9 cellular contexts compared by ENCODE assay signal in the genomic region with DNA sequence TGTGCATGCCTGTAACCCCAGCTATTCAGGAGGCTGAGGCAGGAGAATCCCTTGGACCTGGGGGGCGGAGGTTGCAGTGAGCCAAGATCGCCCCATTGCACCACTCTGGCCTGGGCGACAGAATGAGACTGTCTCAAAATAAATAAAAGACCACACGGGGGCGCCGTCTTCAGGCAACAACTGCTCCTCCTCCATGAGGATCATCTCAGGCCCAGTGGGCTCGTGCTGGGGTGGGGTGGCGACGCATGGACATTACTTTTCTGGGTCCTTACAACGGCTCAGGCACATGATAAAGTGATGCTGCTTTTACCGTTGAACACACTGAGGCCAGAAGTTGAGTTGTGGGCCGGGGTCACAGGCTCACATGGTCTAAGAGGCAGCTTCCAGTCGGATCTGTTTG. TPM values are rescaled to one million over a fixed set of nuclear protein-coding genes. Genes with fewer than 3 reads are reported as not detected.
DNase-seq lines count a peak whose midpoint lies in the region; ATAC-seq, FAIRE-seq and TF ChIP-seq lines count a peak whose summit lies in the region.
"Had no signal": no experiment of that assay in that cellular context is flagged by ENCODE, and none has a peak within 500 bp of the region (broad histone marks: within the 10 kb centered on the region; RNA-seq: fewer than 3 reads in every experiment).

No MANE protein-coding gene starts in this region.

- H3K27ac ChIP-seq in adrenal gland, result no peak overlapping the region
- no peak overlapping the region for H3K27ac ChIP-seq in HepG2 (ENCODE audit: extremely low read length, insufficient read depth, low read length)

- TF ChIP-seq CTCF in adrenal gland (IDR thresholded peaks at IDR 0.05) (peak; percentile 15 to 49 (median 35)), HepG2 (CRISPR knock-in tag; IDR thresholded peaks at IDR 0.05) (peak; percentile 76)

- no TSS peak for BruUV-seq in HepG2 (replicated peaks; lab: Mats Ljungman, UMichigan)

- POLR2A ChIA-PET in HepG2 (lab: Yijun Ruan, JAX), result no interaction called here

- H2AFZ ChIP-seq in HepG2 (ENCODE audit: low read length), result no peak overlapping the region

- peak; percentile 39 for ATAC-seq in HepG2
- no peak for ATAC-seq in GM21360 (IDR thresholded peaks at IDR 0.05; ENCODE audit: unreplicated experiment)
- no peak for ATAC-seq in GM21423 (IDR thresholded peaks at IDR 0.05; ENCODE audit: unreplicated experiment)

- TF ChIP-seq POLR2A in adrenal gland (IDR thresholded peaks at IDR 0.05) (no peak), HepG2 (IDR thresholded peaks at IDR 0.05; ENCODE audit: insufficient read depth in 1 of 2, low read depth in 2 of 2, low read length in 2 of 2) (no peak)

- in situ Hi-C loops in G401 (cut with HindIII; ENCODE audit: low sequenced_read_pairs), result no loop called here
- in situ Hi-C loops in HepG2 (cut with HindIII; ENCODE audit: extremely low pct_ligation_motif_present, low pct_unique_long_range_greater_than_20kb), result no loop called here

- CTCF ChIA-PET in HepG2 (lab: Yijun Ruan, JAX; ENCODE audit: low intra/inter-chr PET ratio, low total read pairs), result no interaction called here

- H4K20me1 ChIP-seq in HepG2 (ENCODE audit: insufficient read depth, low read length), result no peaks in the 10 kb centered on the region

- H3K9ac ChIP-seq in HepG2 (ENCODE audit: insufficient read depth, low read depth, low read length), result no peak overlapping the region

- H3K79me2 ChIP-seq in HepG2 (ENCODE audit: insufficient read depth, low read length), result no peaks in the 10 kb centered on the region

- no peaks in the 10 kb centered on the region for H3K9me3 ChIP-seq in adrenal gland (replicated peaks in 1 of 3)
- no peaks in the 10 kb centered on the region for H3K9me3 ChIP-seq in HepG2 (ENCODE audit: low read length)

- WGBS in adrenal gland, 4 donors, result 47 to 60% (median 54%) methylated on average over 12 to 13 of the region's 13 CpGs
- WGBS in HepG2 (ENCODE audit: low lambda C conversion rate), result 27% methylated on average over 13 of the region's 13 CpGs

- H3K4me2 ChIP-seq in HepG2 (ENCODE audit: low read depth, low read length), result peak overlapping the region; percentile 37

- H3K4me1 ChIP-seq in adrenal gland (replicated peaks in 1 of 2), result peaks cover 0 to 10% of the 10 kb centered on the region in 2 donors
- H3K4me1 ChIP-seq in HepG2 (ENCODE audit: insufficient read depth, low read length), result peaks cover 38% of the 10 kb centered on the region

- H3K4me3 ChIP-seq in adrenal gland, result no peak overlapping the region
- peak overlapping the region in 1 of 3 experiments; percentile 19; a peak in 1 of 6 replicates for H3K4me3 ChIP-seq in HepG2 (replicated peaks in 1 of 3; ENCODE audit: insufficient read depth in 1 of 3, low read depth in 2 of 3, low read length in 3 of 3)

- intact Hi-C loops in adrenal gland (cut with DNase I), result no loop called here
- intact Hi-C loops in HepG2 (cut with micrococcal nuclease; ENCODE audit: unreplicated experiment), result no loop called here

- H3K36me3 ChIP-seq in adrenal gland (replicated peaks in 1 of 2), result no peaks in the 10 kb centered on the region
- no peaks in the 10 kb centered on the region for H3K36me3 ChIP-seq in HepG2 (replicated peaks in 1 of 2; ENCODE audit: control insufficient read depth in 1 of 2, insufficient read depth in 2 of 2, low read length in 2 of 2)

- TF ChIP-seq EP300 in HepG2 (IDR thresholded peaks at IDR 0.05; ENCODE audit: low read depth in 2 of 2, low read length in 2 of 2) (no peak), HepG2 (CRISPR knock-in tag; IDR thresholded peaks at IDR 0.05; ENCODE audit: borderline replicate concordance) (no peak)

- H3K27me3 ChIP-seq in adrenal gland, result no peaks in the 10 kb centered on the region
- peaks cover 6 to 59% of the 10 kb centered on the region in 2 experiments for H3K27me3 ChIP-seq in HepG2 (ENCODE audit: control insufficient read depth in 1 of 2, insufficient read depth in 2 of 2, low read length in 2 of 2)

- FAIRE-seq in HepG2 (lab: Jason Lieb, UNC), result peak; percentile 78
- FAIRE-seq: colon had no signal

- DNase-seq in A172 (ENCODE audit: low spot score), result peak; percentile 38
- DNase-seq in G401 (ENCODE audit: low spot score), result peak; percentile 40
- peak; percentile 67 for DNase-seq in NCI-H82 (lab: John Stamatoyannopoulos, UW)
- peak in 5 of 7 donors; percentile 50 to 78 (median 62) for DNase-seq in adrenal gland
- peak; percentile 53 for DNase-seq in HepG2 (ENCODE audit: low spot score)
- DNase-seq in hippocampal formation (lab: John Stamatoyannopoulos, UW), result no peak

- no peak for TF ChIP-seq RAD21 in HepG2 (CRISPR knock-in tag; IDR thresholded peaks at IDR 0.05)

TF ChIP-seq in HepG2, 621 proteins besides CTCF, POLR2A, EP300 and RAD21 (continues in another document):
- TF ChIP-seq, protein P1, sequence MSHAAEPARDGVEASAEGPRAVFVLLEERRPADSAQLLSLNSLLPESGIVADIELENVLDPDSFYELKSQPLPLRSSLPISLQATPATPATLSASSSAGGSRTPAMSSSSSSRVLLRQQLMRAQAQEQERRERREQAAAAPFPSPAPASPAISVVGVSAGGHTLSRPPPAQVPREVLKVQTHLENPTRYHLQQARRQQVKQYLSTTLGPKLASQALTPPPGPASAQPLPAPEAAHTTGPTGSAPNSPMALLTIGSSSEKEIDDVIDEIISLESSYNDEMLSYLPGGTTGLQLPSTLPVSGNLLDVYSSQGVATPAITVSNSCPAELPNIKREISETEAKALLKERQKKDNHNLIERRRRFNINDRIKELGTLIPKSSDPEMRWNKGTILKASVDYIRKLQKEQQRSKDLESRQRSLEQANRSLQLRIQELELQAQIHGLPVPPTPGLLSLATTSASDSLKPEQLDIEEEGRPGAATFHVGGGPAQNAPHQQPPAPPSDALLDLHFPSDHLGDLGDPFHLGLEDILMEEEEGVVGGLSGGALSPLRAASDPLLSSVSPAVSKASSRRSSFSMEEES (CRISPR knock-in tag; IDR thresholded peaks at IDR 0.05), result 0 out of 2 replicates have a peak, but pooled peaks have one; percentile 18
- TF ChIP-seq NFKB2 (CRISPR knock-in tag; IDR thresholded peaks at IDR 0.05; ENCODE audit: borderline replicate concordance), result peak; percentile 28; the same call in 1 of the 2 replicates

RNA-seq across cellular contexts. Expression of a gene that starts 56.2 kb away (rescaled TPM):
- 40.2 and 44.6 TPM in 2 replicates for total RNA-seq in A172 (2014; rRNA removed; shearing (Covaris generic))
- total RNA-seq in G401 (2014; rRNA removed; shearing (Covaris generic)), result 75.9 and 85.9 TPM in 2 replicates
- total RNA-seq in adrenal gland (10 to 100 TPM; 30.0 to 52.1 (median 39.9) TPM), HepG2 (2016; rRNA removed; fragmentation: Illumina TruSeq; extraction: Trizol) (46.7 and 55.0 TPM in 2 replicates)
- polyA plus RNA-seq in adrenal gland (100 to 1,000 TPM in 2 of 3 donors, 10 to 100 TPM in 1; 45.3 to 141 (median 111) TPM), HepG2 (2011; rRNA removed) (47.5 and 53.5 TPM in 2 replicates)
- total RNA-seq in HepG2 (2016; cell fraction: cytosol; rRNA removed; fragmentation: Illumina TruSeq; extraction: Trizol; ENCODE audit: low read depth), result 9.5 and 12.3 TPM in 2 replicates
- total RNA-seq in HepG2 (2016; cell fraction: insoluble cytoplasmic fraction; rRNA removed; fragmentation: Illumina TruSeq; extraction: Trizol), result 45.8 and 52.4 TPM in 2 replicates
- total RNA-seq in HepG2 (2016; cell fraction: membrane; rRNA removed; fragmentation: Illumina TruSeq; extraction: Trizol), result 18.9 and 20.2 TPM in 2 replicates
- total RNA-seq in HepG2 (2016; cell fraction: nucleus; rRNA removed; fragmentation: Illumina TruSeq; extraction: Trizol), result 51.3 and 66.0 TPM in 2 replicates
- 35.5 and 39.1 TPM in 2 replicates for polyA plus RNA-seq in HepG2 (2011; cell fraction: cytosol; rRNA removed)
- polyA plus RNA-seq in HepG2 (2011; cell fraction: nucleus; rRNA removed), result 268 and 334 TPM in 2 replicates
- polyA plus RNA-seq in HepG2 (2012), result 28.1 and 39.6 TPM in 2 replicates
- 4.3 and 4.6 TPM in 2 replicates for polyA plus RNA-seq in HepG2 (2016; cell fraction: cytosol; fragmentation: Illumina TruSeq; extraction: Trizol; ENCODE audit: low read depth)
- polyA plus RNA-seq in HepG2 (2016; cell fraction: insoluble cytoplasmic fraction; fragmentation: Illumina TruSeq; extraction: Trizol; ENCODE audit: low read depth), result 36.4 and 39.2 TPM in 2 replicates
- 6.8 and 7.1 TPM in 2 replicates for polyA plus RNA-seq in HepG2 (2016; cell fraction: membrane; fragmentation: Illumina TruSeq; extraction: Trizol; ENCODE audit: low read depth)
- polyA plus RNA-seq in HepG2 (2016; cell fraction: nucleus; fragmentation: Illumina TruSeq; extraction: Trizol; ENCODE audit: insufficient read depth, low read depth), result 109 and 112 TPM in 2 replicates
- 105 and 173 TPM in 2 replicates for polyA minus RNA-seq in HepG2 (2011; rRNA and poly(A)+ RNA removed; ENCODE audit: low replicate concordance)
- 15.1 and 21.0 TPM in 2 replicates for polyA minus RNA-seq in HepG2 (2011; cell fraction: cytosol; rRNA and poly(A)+ RNA removed)
- 89.8 and 99.8 TPM in 2 replicates for polyA minus RNA-seq in HepG2 (2011; cell fraction: nucleus; rRNA and poly(A)+ RNA removed)

RNA-seq across cellular contexts. Expression of a gene that starts 56.3 kb away (rescaled TPM):
- total RNA-seq in A172 (2014; rRNA removed; shearing (Covaris generic)), result 19.0 and 23.9 TPM in 2 replicates
- total RNA-seq in G401 (2014; rRNA removed; shearing (Covaris generic)), result 16.7 and 23.7 TPM in 2 replicates
- total RNA-seq in adrenal gland, result 10 to 100 TPM in 7 of 8 donors, 1 to 10 TPM in 1; 9.4 to 17.8 (median 13.8) TPM
- polyA plus RNA-seq in adrenal gland, result 10 to 100 TPM in 1 of 3 donors, 1 to 10 TPM in 2; 5.7 to 14.6 (median 8.4) TPM
- 21.5 and 21.6 TPM in 2 replicates for total RNA-seq in HepG2 (2016; rRNA removed; fragmentation: Illumina TruSeq; extraction: Trizol)
- total RNA-seq in HepG2 (2016; cell fraction: cytosol; rRNA removed; fragmentation: Illumina TruSeq; extraction: Trizol; ENCODE audit: low read depth), result 4.2 and 5.7 TPM in 2 replicates
- 19.7 and 21.7 TPM in 2 replicates for total RNA-seq in HepG2 (2016; cell fraction: insoluble cytoplasmic fraction; rRNA removed; fragmentation: Illumina TruSeq; extraction: Trizol)
- total RNA-seq in HepG2 (2016; cell fraction: membrane; rRNA removed; fragmentation: Illumina TruSeq; extraction: Trizol), result 8.6 and 9.1 TPM in 2 replicates
- 28.4 and 34.8 TPM in 2 replicates for total RNA-seq in HepG2 (2016; cell fraction: nucleus; rRNA removed; fragmentation: Illumina TruSeq; extraction: Trizol)
- polyA plus RNA-seq in HepG2 (2011; rRNA removed), result 11.2 and 12.5 TPM in 2 replicates
- 6.1 and 9.0 TPM in 2 replicates for polyA plus RNA-seq in HepG2 (2011; cell fraction: cytosol; rRNA removed)
- 22.2 and 25.4 TPM in 2 replicates for polyA plus RNA-seq in HepG2 (2011; cell fraction: nucleus; rRNA removed)
- 12.1 and 13.5 TPM in 2 replicates for polyA plus RNA-seq in HepG2 (2012)
- 2.2 and 2.4 TPM in 2 replicates for polyA plus RNA-seq in HepG2 (2016; cell fraction: cytosol; fragmentation: Illumina TruSeq; extraction: Trizol; ENCODE audit: low read depth)
- polyA plus RNA-seq in HepG2 (2016; cell fraction: insoluble cytoplasmic fraction; fragmentation: Illumina TruSeq; extraction: Trizol; ENCODE audit: low read depth), result 19.5 and 20.3 TPM in 2 replicates
- polyA plus RNA-seq in HepG2 (2016; cell fraction: membrane; fragmentation: Illumina TruSeq; extraction: Trizol; ENCODE audit: low read depth), result 4.3 and 4.5 TPM in 2 replicates
- 37.7 and 42.1 TPM in 2 replicates for polyA plus RNA-seq in HepG2 (2016; cell fraction: nucleus; fragmentation: Illumina TruSeq; extraction: Trizol; ENCODE audit: insufficient read depth, low read depth)
- polyA minus RNA-seq in HepG2 (2011; rRNA and poly(A)+ RNA removed; ENCODE audit: low replicate concordance), result 8.8 and 15.1 TPM in 2 replicates
- 4.7 and 4.9 TPM in 2 replicates for polyA minus RNA-seq in HepG2 (2011; cell fraction: cytosol; rRNA and poly(A)+ RNA removed)
- 26.7 and 28.5 TPM in 2 replicates for polyA minus RNA-seq in HepG2 (2011; cell fraction: nucleus; rRNA and poly(A)+ RNA removed)

Comparison
In these comparisons a context has a peak if more than half of its experiments do, and no peak if none do; other contexts are left out.
1. DNase-seq: peak in A172 (single experiment), G401 (single experiment), NCI-H82 (single experiment), adrenal gland (5 of 7) and HepG2 (single experiment); none in hippocampal formation (0 of 2).